19 cellular contexts compared by ENCODE assay signal in genomic region chr5:80147119-80147815, GRCh38.
DNase-seq lines count a peak whose midpoint lies in the region; ATAC-seq and TF ChIP-seq lines count a peak whose summit lies in the region.
"Had no signal": no experiment of that assay in that cellular context is flagged by ENCODE, and none has a peak within 500 bp of the region (broad histone marks: within the 10 kb centered on the region; RNA-seq: fewer than 3 reads in every experiment).

No MANE protein-coding gene starts in this region.

- TF ChIP-seq CTCF in endodermal cell (conservative IDR thresholded peaks at IDR 0.05) (no peak), type B pancreatic cell (conservative IDR thresholded peaks at IDR 0.05) (no peak)

- intact Hi-C loops in Right ventricle myocardium inferior (cut with DNase I), result no loop called here
- intact Hi-C loops in cardiac septum (cut with DNase I), result no loop called here

- no peaks in the 10 kb centered on the region for H3K27me3 ChIP-seq in endodermal cell (ENCODE audit: control insufficient read depth, insufficient read depth, low read length, poor library complexity, severe bottlenecking)
- H3K27me3 ChIP-seq: breast epithelium, MG63, suprapubic skin had no signal

- no peak overlapping the region for H3K4me3 ChIP-seq in endodermal cell (ENCODE audit: low read length)
- H3K4me3 ChIP-seq: breast epithelium, MG63, PC-9, suprapubic skin had no signal

- no peak for DNase-seq in Right ventricle myocardium inferior (ENCODE audit: missing footprints)
- no peak for DNase-seq in cardiac septum (ENCODE audit: low spot score)
- no peak for DNase-seq in T-cell
- DNase-seq in endodermal cell, result peak; percentile 32
- peak; percentile 24 for DNase-seq in type B pancreatic cell (ENCODE audit: extremely low spot score, unreplicated experiment)
- DNase-seq: activated naive CD8-positive, alpha-beta T cell treated with anti-CD3 and anti-CD28 coated beads, Interleukin-2, amount 10 ng/mL, durations not matched to agents 7 days and 5 days; effector CD4-positive, alpha-beta T cell; GDM1; MG63; NCI-H1930; NCI-H526; occipital lobe; PC-9 had no signal

- H3K27ac Mint-ChIP-seq in T-cell, result peak overlapping the region; percentile 79 to 89
- peak overlapping the region; percentile 27 for H3K27ac Mint-ChIP-seq in endodermal cell
- no peak overlapping the region for H3K27ac Mint-ChIP-seq in type B pancreatic cell
- H3K27ac Mint-ChIP-seq: activated naive CD8-positive, alpha-beta T cell treated with anti-CD3 and anti-CD28 coated beads, Interleukin-2, amount 10 ng/mL, durations not matched to agents 7 days and 5 days had no signal

- H3K27me3 Mint-ChIP-seq in T-cell (no peaks in the 10 kb centered on the region), endodermal cell (ENCODE audit: insufficient read depth) (no peaks in the 10 kb centered on the region), type B pancreatic cell (no peaks in the 10 kb centered on the region)
- H3K27me3 Mint-ChIP-seq: activated naive CD8-positive, alpha-beta T cell treated with anti-CD3 and anti-CD28 coated beads, Interleukin-2, amount 10 ng/mL, durations not matched to agents 7 days and 5 days had no signal

- ATAC-seq in Right ventricle myocardium inferior (peak; percentile 29), T-cell (replicated peaks in 1 of 4) (peak in 1 of 4 experiments; percentile 45), HG03025 (IDR thresholded peaks at IDR 0.05; ENCODE audit: low FRiP score, unreplicated experiment) (no peak), GM19035 (IDR thresholded peaks at IDR 0.05; ENCODE audit: unreplicated experiment) (no peak), GM21381 (IDR thresholded peaks at IDR 0.05; ENCODE audit: unreplicated experiment) (no peak)
- ATAC-seq: HCT116 had no signal

- no peaks in the 10 kb centered on the region for H3K4me1 ChIP-seq in endodermal cell (ENCODE audit: control insufficient read depth, insufficient read depth, low read length)
- H3K4me1 ChIP-seq: breast epithelium, suprapubic skin had no signal

- H3K9me3 Mint-ChIP-seq in T-cell, result no peaks in the 10 kb centered on the region
- H3K9me3 Mint-ChIP-seq in endodermal cell, result no peaks in the 10 kb centered on the region
- H3K9me3 Mint-ChIP-seq in type B pancreatic cell, result no peaks in the 10 kb centered on the region
- H3K9me3 Mint-ChIP-seq: activated naive CD8-positive, alpha-beta T cell treated with anti-CD3 and anti-CD28 coated beads, Interleukin-2, amount 10 ng/mL, durations not matched to agents 7 days and 5 days had no signal

- H3K9me3 ChIP-seq in endodermal cell (ENCODE audit: control insufficient read depth, low read length), result no peaks in the 10 kb centered on the region
- H3K9me3 ChIP-seq: breast epithelium, MG63, suprapubic skin had no signal

- H3K4me1 Mint-ChIP-seq in T-cell (peaks cover 76 to 82% (median 79%) of the 10 kb centered on the region in 3 donors), endodermal cell (peaks cover 25% of the 10 kb centered on the region), type B pancreatic cell (ENCODE audit: unreplicated experiment) (peaks cover 9% of the 10 kb centered on the region)

- POLR2A ChIA-PET in T-cell (lab: Charles Lee), result interaction anchor here in 1 of 2 donors (0.6 kb wide), 1 partner anchor 24 kb away, joined by 3 read pairs; no protein-coding TSS in a partner anchor

- H3K4me3 Mint-ChIP-seq in T-cell, result peak overlapping the region in 1 of 3 donors; percentile 27
- no peak overlapping the region for H3K4me3 Mint-ChIP-seq in endodermal cell
- no peak overlapping the region for H3K4me3 Mint-ChIP-seq in type B pancreatic cell
- H3K4me3 Mint-ChIP-seq: activated naive CD8-positive, alpha-beta T cell treated with anti-CD3 and anti-CD28 coated beads, Interleukin-2, amount 10 ng/mL, durations not matched to agents 7 days and 5 days had no signal

- H3K27ac ChIP-seq in endodermal cell (ENCODE audit: low read depth, low read length), result no peak overlapping the region
- H3K27ac ChIP-seq: breast epithelium, PC-9, suprapubic skin had no signal

- H3K36me3 Mint-ChIP-seq in T-cell, result peaks cover 76% of the 10 kb centered on the region
- H3K36me3 Mint-ChIP-seq in endodermal cell (ENCODE audit: low read depth), result peaks cover 81% of the 10 kb centered on the region
- H3K36me3 Mint-ChIP-seq in type B pancreatic cell, result peaks cover 33% of the 10 kb centered on the region

- H3K9ac ChIP-seq in endodermal cell (ENCODE audit: extremely low read depth, low read length, poor library complexity, severe bottlenecking), result no peak overlapping the region

- CTCF ChIA-PET in T-cell (lab: Charles Lee), result interaction anchor here in 1 of 2 donors (0.6 to 1.2 kb wide), 3 partner anchors 58 to 1095 kb away, joined by 3 to 5 read pairs (median 4); partner anchors contain the start of gene SERINC5

- H3K36me3 ChIP-seq in endodermal cell (ENCODE audit: control insufficient read depth, insufficient read depth, low read length), result peaks cover 92% of the 10 kb centered on the region
- H3K36me3 ChIP-seq: breast epithelium had no signal

- WGBS in endodermal cell (ENCODE audit: insufficient coverage in 1 of 2, insufficient read length in 1 of 2), 2 experiments, result 93 to 100% methylated on average over 3 to 9 of the region's 9 CpGs

Comparison
In these comparisons a context has a peak if more than half of its experiments do, and no peak if none do; other contexts are left out.
1. DNase-seq: peak in endodermal cell (single experiment) and type B pancreatic cell (single experiment); none in Right ventricle myocardium inferior (single experiment), cardiac septum (single experiment) and T-cell (0 of 34).